25 cellular contexts compared by ENCODE assay signal in genomic region chr12:46918631-46919030, GRCh38.
"Had no signal": no experiment of that assay in that cellular context is flagged by ENCODE, and none has a peak within 500 bp of the region (broad histone marks: within the 10 kb centered on the region; RNA-seq: fewer than 3 reads in every experiment).

No MANE protein-coding gene starts in this region.

- H3K4me1 Mint-ChIP-seq: endodermal cell had no signal

- H3K36me3 ChIP-seq: colonic mucosa, esophagus muscularis mucosa, esophagus squamous epithelium, gastrocnemius medialis, gastroesophageal sphincter, heart left ventricle, heart right ventricle had no signal

- H3K9me3 Mint-ChIP-seq: dendritic cell treated with granulocyte-macrophage colony-stimulating factor and Interleukin-4, amounts not matched to agents 40 ng/mL and 50 ng/mL, for 4 days; effector memory CD8-positive, alpha-beta T cell; endodermal cell had no signal

- H3K27ac ChIP-seq: colonic mucosa, coronary artery, dorsolateral prefrontal cortex, epithelial cell of prostate, esophagus muscularis mucosa, foreskin keratinocyte, gastrocnemius medialis, gastroesophageal sphincter, heart left ventricle, heart right ventricle had no signal

- H3K4me3 ChIP-seq: colonic mucosa, coronary artery, dorsolateral prefrontal cortex, esophagus muscularis mucosa, esophagus squamous epithelium, gastrocnemius medialis, gastroesophageal sphincter, heart left ventricle, heart right ventricle had no signal

- H3K4me1 ChIP-seq: colonic mucosa, esophagus muscularis mucosa, gastroesophageal sphincter had no signal

- H3K4me3 Mint-ChIP-seq: dendritic cell treated with granulocyte-macrophage colony-stimulating factor and Interleukin-4, amounts not matched to agents 40 ng/mL and 50 ng/mL, for 4 days; effector memory CD8-positive, alpha-beta T cell; endodermal cell had no signal

- H3K27me3 ChIP-seq: colonic mucosa, esophagus muscularis mucosa, esophagus squamous epithelium, foreskin keratinocyte, gastrocnemius medialis, gastroesophageal sphincter, heart left ventricle, heart right ventricle had no signal

- H3K27ac Mint-ChIP-seq: dendritic cell treated with granulocyte-macrophage colony-stimulating factor and Interleukin-4, amounts not matched to agents 40 ng/mL and 50 ng/mL, for 4 days; effector memory CD8-positive, alpha-beta T cell; endodermal cell had no signal

- ATAC-seq: effector memory CD8-positive, alpha-beta T cell; esophagus mucosa; foreskin keratinocyte; gastrocnemius medialis; gastroesophageal sphincter; heart left ventricle; heart right ventricle had no signal

- DNase-seq: colonic mucosa; cortex of kidney; dermis blood vessel endothelial cell; dorsolateral prefrontal cortex; effector CD4-positive, alpha-beta T cell; effector CD8-positive, alpha-beta T cell; effector memory CD4-positive, alpha-beta T cell; effector memory CD8-positive, alpha-beta T cell; endodermal cell; erythroblast; esophagus squamous epithelium; foreskin fibroblast; foreskin keratinocyte; foreskin melanocyte; gastrocnemius medialis; glutamatergic neuron; head of caudate nucleus; heart left ventricle; heart right ventricle had no signal

- H3K9me3 ChIP-seq: colonic mucosa, esophagus muscularis mucosa, esophagus squamous epithelium, gastrocnemius medialis, gastroesophageal sphincter had no signal
